13 cellular contexts compared by ENCODE assay signal in genomic region chr1:70038025-70038424, GRCh38.
DNase-seq lines count a peak whose midpoint lies in the region; ATAC-seq, FAIRE-seq and TF ChIP-seq lines count a peak whose summit lies in the region.
"Had no signal": no experiment of that assay in that cellular context is flagged by ENCODE, and none has a peak within 500 bp of the region (broad histone marks: within the 10 kb centered on the region; RNA-seq: fewer than 3 reads in every experiment).

No MANE protein-coding gene starts in this region.

- BruUV-seq in K562 (replicated peaks; lab: Mats Ljungman, UMichigan): no TSS peak

- H3K79me1 ChIP-seq in mesenchymal stem cell (replicated peaks; ENCODE audit: low read length, poor library complexity, severe bottlenecking): no peaks in the 10 kb centered on the region

- H2BK120ac ChIP-seq in mesenchymal stem cell (ENCODE audit: low read depth, low read length): no peak overlapping the region

- no peak for TF ChIP-seq EP300 in K562 (IDR thresholded peaks at IDR 0.05; ENCODE audit: low read length)

- intact Hi-C loops in K562 (cut with micrococcal nuclease) (no loop called here), spleen (cut with DNase I; ENCODE audit: low total_unique reads) (no loop called here)

- H3K4ac ChIP-seq in mesenchymal stem cell (ENCODE audit: low read depth in 1 of 2, low read length in 2 of 2): no peak overlapping the region

- TF ChIP-seq CTCF in K562 (IDR thresholded peaks at IDR 0.05 in 2 of 3, conservative IDR thresholded peaks at IDR 0.05 in 1 of 3; ENCODE audit: insufficient read depth in 2 of 3, low read depth in 1 of 3, low read length in 3 of 3): no peak
- no peak for TF ChIP-seq CTCF in spleen (IDR thresholded peaks at IDR 0.05 in 8 of 11, conservative IDR thresholded peaks at IDR 0.05 in 3 of 11)

- H3K4me2 ChIP-seq in K562 (ENCODE audit: insufficient read depth, low read length): no peak overlapping the region; the same call in 1 of the 2 replicates
- no peak overlapping the region for H3K4me2 ChIP-seq in mesenchymal stem cell (ENCODE audit: low read length, poor library complexity, severe bottlenecking)

- H2AFZ ChIP-seq in K562 (ENCODE audit: low read depth, low read length) (no peak overlapping the region; the same call in 1 of the 2 replicates), mesenchymal stem cell (ENCODE audit: low read depth, low read length) (no peak overlapping the region)

- H3K27ac ChIP-seq in K562 (ENCODE audit: extremely low read depth, low read depth, low read length): no peak overlapping the region
- no peak overlapping the region for H3K27ac ChIP-seq in mesenchymal stem cell (ENCODE audit: low read length, poor library complexity, severe bottlenecking)
- H3K27ac ChIP-seq in spleen: no peak overlapping the region

- 54% methylated on average over 10 of the region's 10 CpGs for WGBS in K562 (ENCODE audit: insufficient coverage, low coverage, missing lambda C conversion rate)
- 83% methylated on average over 10 of the region's 10 CpGs for WGBS in mesenchymal stem cell
- WGBS in spleen, 5 donors: 80 to 92% (median 86%) methylated on average over 10 of the region's 10 CpGs

- no peaks in the 10 kb centered on the region for H3K27me3 ChIP-seq in K562 (ENCODE audit: control insufficient read depth in 2 of 2, insufficient read depth in 2 of 2, low read length in 2 of 2)
- H3K27me3 ChIP-seq in mesenchymal stem cell (ENCODE audit: control insufficient read depth in 1 of 2, insufficient read depth in 1 of 2, low read length in 2 of 2): no peaks in the 10 kb centered on the region
- H3K27me3 ChIP-seq in spleen (replicated peaks in 1 of 7): no peaks in the 10 kb centered on the region

- no peak overlapping the region for H4K91ac ChIP-seq in mesenchymal stem cell (ENCODE audit: low read length)

- peaks cover 0 to 24% of the 10 kb centered on the region in 2 experiments; a peak in 3 of 5 replicates for H3K4me1 ChIP-seq in K562 (replicated peaks in 1 of 2; ENCODE audit: control insufficient read depth in 2 of 2, insufficient read depth in 2 of 2, low read length in 2 of 2)
- H3K4me1 ChIP-seq in mesenchymal stem cell (ENCODE audit: control insufficient read depth, insufficient read depth, low read depth, low read length): no peaks in the 10 kb centered on the region
- no peaks in the 10 kb centered on the region for H3K4me1 ChIP-seq in spleen

- TF ChIP-seq POLR2A in K562 (conservative IDR thresholded peaks at IDR 0.05) (no peak), spleen (IDR thresholded peaks at IDR 0.05) (no peak)

- DNase-seq in ELR (ENCODE audit: low read depth): peak; percentile 88
- DNase-seq in NCI-H226: peak; percentile 48
- DNase-seq in K562 (ENCODE audit: extremely low read depth in 1 of 4, low spot score in 3 of 4): no peak
- DNase-seq in mesenchymal stem cell: peak; percentile 13
- no peak for DNase-seq in spleen
- DNase-seq: activated gamma-delta T cell; mucosa of descending colon; NCI-H2171; stimulated activated CD4-positive, alpha-beta T cell treated with anti-CD3 and anti-CD28 coated beads, Interleukin-4, amount 100 ng/mL, for 4 hours; stimulated activated naive CD4-positive, alpha-beta T cell had no signal

- no peaks in the 10 kb centered on the region for H3K79me2 ChIP-seq in K562 (ENCODE audit: control insufficient read depth, insufficient read depth, low read length)

- H3K9me3 ChIP-seq in K562 (replicated peaks; ENCODE audit: control insufficient read depth, insufficient read depth, low read depth, low read length): no peaks in the 10 kb centered on the region
- no peaks in the 10 kb centered on the region for H3K9me3 ChIP-seq in mesenchymal stem cell (ENCODE audit: control insufficient read depth, low read length)
- H3K9me3 ChIP-seq in spleen: no peaks in the 10 kb centered on the region
- H3K9me3 ChIP-seq: mucosa of descending colon had no signal

- no peaks in the 10 kb centered on the region for H4K20me1 ChIP-seq in K562 (replicated peaks; ENCODE audit: control insufficient read depth, insufficient read depth, low read length)

- H2BK12ac ChIP-seq in mesenchymal stem cell (ENCODE audit: low read length in 2 of 2): no peak overlapping the region

- no peak overlapping the region for H3K4me3 ChIP-seq in K562
- no peak overlapping the region for H3K4me3 ChIP-seq in mesenchymal stem cell (ENCODE audit: insufficient read depth in 1 of 2, low read depth in 1 of 2, low read length in 2 of 2)
- H3K4me3 ChIP-seq in spleen: no peak overlapping the region
- H3K4me3 ChIP-seq: mucosa of descending colon had no signal

- POLR2A ChIA-PET in K562 (lab: Yijun Ruan, JAX): no interaction called here

- no peak for FAIRE-seq in K562 (lab: Jason Lieb, UNC)

- no peak overlapping the region for H3K23ac ChIP-seq in mesenchymal stem cell (ENCODE audit: low read length in 2 of 2)

- H3K9ac ChIP-seq in K562 (ENCODE audit: insufficient read depth in 1 of 2, low read depth in 2 of 2, low read length in 2 of 2): no peak overlapping the region
- no peak overlapping the region for H3K9ac ChIP-seq in mesenchymal stem cell (ENCODE audit: low read length)

- no peak for ATAC-seq in K562
- ATAC-seq in GM21515 (IDR thresholded peaks at IDR 0.05; ENCODE audit: unreplicated experiment): no peak
- no peak for ATAC-seq in GM19324 (IDR thresholded peaks at IDR 0.05; ENCODE audit: low FRiP score, unreplicated experiment)
- no peak for ATAC-seq in activated CD4-positive, CD25-positive, alpha-beta regulatory T cell treated with anti-CD3 and anti-CD28 coated beads, Interleukin-2, amount 50 U/mL, for 24 hours
- ATAC-seq: mucosa of descending colon had no signal

- no peak overlapping the region for H3K14ac ChIP-seq in mesenchymal stem cell (ENCODE audit: low read length in 2 of 2)

- no peak overlapping the region for H2AK5ac ChIP-seq in mesenchymal stem cell (ENCODE audit: low read length, severe bottlenecking)

- no peak overlapping the region for H2BK15ac ChIP-seq in mesenchymal stem cell (ENCODE audit: low read depth, poor library complexity, severe bottlenecking)

- H3K36me3 ChIP-seq in K562 (ENCODE audit: control insufficient read depth, insufficient read depth, low read length): no peaks in the 10 kb centered on the region
- no peaks in the 10 kb centered on the region for H3K36me3 ChIP-seq in mesenchymal stem cell (ENCODE audit: control insufficient read depth in 1 of 2, insufficient read depth in 2 of 2, low read depth in 1 of 2, low read length in 2 of 2)
- H3K36me3 ChIP-seq in spleen: no peaks in the 10 kb centered on the region

- no peak overlapping the region for H3K18ac ChIP-seq in mesenchymal stem cell (ENCODE audit: low read depth in 1 of 2, low read length in 2 of 2)

- no peak for TF ChIP-seq RAD21 in K562 (CRISPR knock-in tag; conservative IDR thresholded peaks at IDR 0.05 in 1 of 2, IDR thresholded peaks at IDR 0.05 in 1 of 2)

- in situ Hi-C loops in K562 (cut with MboI): loop anchor here (10.0 kb wide), 2 partner anchors 97 to 447 kb away; no protein-coding TSS in a partner anchor

- CTCF ChIA-PET in K562 (lab: Yijun Ruan, JAX; ENCODE audit: low intra/inter-chr PET ratio): no interaction called here

- no peak overlapping the region for H2BK5ac ChIP-seq in mesenchymal stem cell (ENCODE audit: low read depth, low read length, poor library complexity, severe bottlenecking)

- no peak overlapping the region for H4K8ac ChIP-seq in mesenchymal stem cell (ENCODE audit: low read length)

- no peaks in the 10 kb centered on the region for H3K9me1 ChIP-seq in K562 (ENCODE audit: control insufficient read depth, insufficient read depth, low read length)

TF ChIP-seq in K562, 482 proteins besides CTCF, POLR2A, EP300 and RAD21:
- TF ChIP-seq ZNF592 (IDR thresholded peaks at IDR 0.05): no peak
- 0 out of 2 replicates have a peak, but pooled peaks have one; percentile 20 for TF ChIP-seq CEBPB (tag; IDR thresholded peaks at IDR 0.05)

Comparison
In these comparisons a context has a peak if more than half of its experiments do, and no peak if none do; other contexts are left out.
1. DNase-seq: peak in ELR (single experiment), NCI-H226 (single experiment) and mesenchymal stem cell (single experiment); none in K562 (0 of 4) and spleen (single experiment).